Comparison of ENCODE assay signal across 10 cellular contexts in the genomic region with DNA sequence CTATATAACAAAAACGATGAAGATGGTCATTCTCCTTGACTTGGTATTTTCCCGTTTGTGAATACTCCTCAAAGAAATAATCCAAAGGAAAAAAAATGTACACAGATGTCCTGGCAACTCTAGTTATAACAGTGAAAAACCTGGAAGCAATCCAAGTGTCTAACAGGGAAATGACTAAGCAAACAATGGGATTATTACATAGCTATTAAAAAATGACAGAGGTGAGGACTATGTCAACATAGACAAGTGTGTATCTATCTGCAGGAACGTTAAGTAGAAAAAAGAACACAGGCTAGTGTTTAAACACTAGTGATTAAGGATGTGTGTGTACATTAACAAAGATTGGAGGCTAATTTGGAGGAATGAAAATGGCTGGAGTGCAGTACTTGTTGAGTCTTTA. TPM values are rescaled to one million over a fixed set of nuclear protein-coding genes. Genes with fewer than 3 reads are reported as not detected.
DNase-seq lines count a peak whose midpoint lies in the region; ATAC-seq, FAIRE-seq and TF ChIP-seq lines count a peak whose summit lies in the region.
"Had no signal": no experiment of that assay in that cellular context is flagged by ENCODE, and none has a peak within 500 bp of the region (broad histone marks: within the 10 kb centered on the region; RNA-seq: fewer than 3 reads in every experiment).

No MANE protein-coding gene starts in this region.

- TF ChIP-seq CTCF in A673 (conservative IDR thresholded peaks at IDR 0.05; ENCODE audit: low read depth, low read length) (no peak), uterus (IDR thresholded peaks at IDR 0.05) (no peak)
- no peak for TF ChIP-seq CTCF in CD8-positive, alpha-beta T cell (IDR thresholded peaks at IDR 0.05)

- POLR2A ChIA-PET in A673 (lab: Charles Lee; ENCODE audit: low non-redundant PET): interaction anchor here (0.6 kb wide), 1 partner anchor 192 kb away, joined by 3 read pairs; no protein-coding TSS in a partner anchor
- POLR2A ChIA-PET in CD8-positive, alpha-beta T cell (lab: Charles Lee): interaction anchor here (0.6 to 1.4 kb wide), 2 partner anchors 35 to 291 kb away, joined by 3 read pairs; no protein-coding TSS in a partner anchor

- H3K9me3 ChIP-seq in A673 (ENCODE audit: low read depth, low read length, poor library complexity, severe bottlenecking) (no peaks in the 10 kb centered on the region), T-helper 17 cell (ENCODE audit: control insufficient read depth, low read length, poor library complexity, severe bottlenecking) (no peaks in the 10 kb centered on the region), uterus (no peaks in the 10 kb centered on the region)
- H3K9me3 ChIP-seq in CD8-positive, alpha-beta T cell (ENCODE audit: low read length): no peaks in the 10 kb centered on the region

- no peaks in the 10 kb centered on the region for H3K4me1 Mint-ChIP-seq in T-helper 17 cell
- H3K4me1 Mint-ChIP-seq in CD8-positive, alpha-beta T cell (ENCODE audit: low read depth): no peaks in the 10 kb centered on the region

- peak; percentile 90 for FAIRE-seq in RCC 7860 (lab: Jason Lieb, UNC)
- FAIRE-seq: D721Med had no signal

- no peak for TF ChIP-seq POLR2A in uterus (IDR thresholded peaks at IDR 0.05)

- no peaks in the 10 kb centered on the region for H3K27me3 ChIP-seq in A673 (replicated peaks; ENCODE audit: insufficient read depth, low read depth, low read length, poor library complexity)
- no peaks in the 10 kb centered on the region for H3K27me3 ChIP-seq in CD8-positive, alpha-beta T cell (ENCODE audit: insufficient read depth, low read length)
- H3K27me3 ChIP-seq in uterus: no peaks in the 10 kb centered on the region

- no peak overlapping the region for H3K4me3 Mint-ChIP-seq in T-helper 17 cell
- no peak overlapping the region for H3K4me3 Mint-ChIP-seq in CD8-positive, alpha-beta T cell

- no TSS peak for BruUV-seq in A673 (replicated peaks; lab: Mats Ljungman, UMichigan)

- ATAC-seq in T-helper 17 cell: no peak
- ATAC-seq in CD8-positive, alpha-beta T cell: no peak

- DNase-seq in A673 (ENCODE audit: low spot score) (peak; percentile 58), HT-29 (ENCODE audit: low spot score) (peak; percentile 92), RCC 7860 (ENCODE audit: low spot score) (peak; percentile 88), glomerular endothelial cell (ENCODE audit: extremely low read depth, low read depth, low spot score) (peak; percentile 97), T-helper 17 cell (no peak), uterus (no peak), foreskin melanocyte (no peak)
- no peak for DNase-seq in CD8-positive, alpha-beta T cell
- DNase-seq: retina had no signal

- no peaks in the 10 kb centered on the region for H3K27me3 Mint-ChIP-seq in T-helper 17 cell
- H3K27me3 Mint-ChIP-seq in CD8-positive, alpha-beta T cell (ENCODE audit: low read depth): no peaks in the 10 kb centered on the region

- H3K4me1 ChIP-seq in A673 (ENCODE audit: insufficient read depth, low read length, poor library complexity, severe bottlenecking): peaks cover 7% of the 10 kb centered on the region
- H3K4me1 ChIP-seq in CD8-positive, alpha-beta T cell (ENCODE audit: insufficient read depth, low read length): no peaks in the 10 kb centered on the region
- no peaks in the 10 kb centered on the region for H3K4me1 ChIP-seq in uterus

- no peak overlapping the region for H3K27ac Mint-ChIP-seq in T-helper 17 cell
- no peak overlapping the region for H3K27ac Mint-ChIP-seq in CD8-positive, alpha-beta T cell

- peaks cover 3% of the 10 kb centered on the region for H3K36me3 Mint-ChIP-seq in T-helper 17 cell (ENCODE audit: low read depth)
- no peaks in the 10 kb centered on the region for H3K36me3 Mint-ChIP-seq in CD8-positive, alpha-beta T cell

- intact Hi-C loops in A673 (cut with micrococcal nuclease; ENCODE audit: unreplicated experiment) (no loop called here), uterus (cut with DNase I; ENCODE audit: low total_unique reads) (no loop called here)
- intact Hi-C loops in CD8-positive, alpha-beta T cell (cut with DNase I, micrococcal nuclease): no loop called here

- no peaks in the 10 kb centered on the region for H3K9me3 Mint-ChIP-seq in CD8-positive, alpha-beta T cell

- no peaks in the 10 kb centered on the region for H3K36me3 ChIP-seq in A673 (ENCODE audit: insufficient read depth, low read length, poor library complexity, severe bottlenecking)
- H3K36me3 ChIP-seq in CD8-positive, alpha-beta T cell (ENCODE audit: insufficient read depth, low read length): no peaks in the 10 kb centered on the region
- H3K36me3 ChIP-seq in uterus: no peaks in the 10 kb centered on the region

- CTCF ChIA-PET in A673 (lab: Charles Lee): no interaction called here
- CTCF ChIA-PET in CD8-positive, alpha-beta T cell (lab: Charles Lee): interaction anchor here (0.6 to 1.5 kb wide), 2 partner anchors 9 to 44 kb away, joined by 4 to 7 read pairs; no protein-coding TSS in a partner anchor

- H3K27ac ChIP-seq in A673 (ENCODE audit: low read depth, low read length, poor library complexity, severe bottlenecking): no peak overlapping the region
- H3K27ac ChIP-seq in CD8-positive, alpha-beta T cell (ENCODE audit: low read depth, low read length): no peak overlapping the region
- no peak overlapping the region for H3K27ac ChIP-seq in uterus

- H3K4me3 ChIP-seq in A673 (ENCODE audit: low read depth, low read length, poor library complexity, severe bottlenecking) (no peak overlapping the region), uterus (no peak overlapping the region)
- no peak overlapping the region for H3K4me3 ChIP-seq in CD8-positive, alpha-beta T cell (ENCODE audit: low read depth, low read length)

RNA-seq across cellular contexts. Expression of a gene that starts 5.9 kb away (rescaled TPM):
- total RNA-seq in A673 (2021): 5.9 and 6.4 TPM in 2 replicates
- total RNA-seq in HT-29 (2014; rRNA removed; shearing (Covaris generic)): 2.1 and 2.4 TPM in 2 replicates
- 27.5 and 31.4 TPM in 2 replicates for total RNA-seq in glomerular endothelial cell
- total RNA-seq in T-helper 17 cell: 1 to 10 TPM; 3.1 to 5.1 TPM
- total RNA-seq in CD8-positive, alpha-beta T cell: 1 to 10 TPM; 1.9 to 2.0 TPM
- total RNA-seq in uterus: 10 to 100 TPM; 25.0 to 88.8 (median 57.9) TPM

RNA-seq across cellular contexts. Expression of a gene that starts 33.6 kb away (rescaled TPM):
- total RNA-seq in A673 (2021): 86.8 and 90.4 TPM in 2 replicates
- total RNA-seq in HT-29 (2014; rRNA removed; shearing (Covaris generic)): 39.4 and 46.9 TPM in 2 replicates
- 49.5 and 51.6 TPM in 2 replicates for total RNA-seq in glomerular endothelial cell
- 100 to 1,000 TPM; 135 to 141 TPM for total RNA-seq in T-helper 17 cell
- 100 to 1,000 TPM; 173 to 174 TPM for total RNA-seq in CD8-positive, alpha-beta T cell
- total RNA-seq in uterus: 100 to 1,000 TPM in 1 of 4 donors, 10 to 100 TPM in 3; 42.1 to 105 (median 57.2) TPM

Comparison
In these comparisons a context has a peak if more than half of its experiments do, and no peak if none do; other contexts are left out.
1. DNase-seq: peak in A673 (single experiment), HT-29 (single experiment), RCC 7860 (single experiment) and glomerular endothelial cell (single experiment); none in T-helper 17 cell (0 of 3), CD8-positive, alpha-beta T cell (0 of 7), uterus (0 of 2) and foreskin melanocyte (single experiment).